ENCODE assay signal across 9 cellular contexts in genomic region chr7:101165075-101165957, GRCh38. TPM values are rescaled to one million over a fixed set of nuclear protein-coding genes. Genes with fewer than 3 reads are reported as not detected.
A peak's percentile ranks its signal among the peaks of the same experiment; 100 is the strongest.
DNase-seq lines count a peak whose midpoint lies in the region; ATAC-seq, FAIRE-seq and TF ChIP-seq lines count a peak whose summit lies in the region.
"Had no signal": no experiment of that assay in that cellular context is flagged by ENCODE, and none has a peak within 500 bp of the region (broad histone marks: within the 10 kb centered on the region; RNA-seq: fewer than 3 reads in every experiment).

Gene VGF (minus strand): TSS chr7:101165569. CDS start chr7:101164843, 726 bp downstream.

- H3K27ac ChIP-seq in pancreas (no peak within 1 kb of the TSS), thymus (ENCODE audit: low read depth) (no peak within 1 kb of the TSS)

- no peak for TF ChIP-seq CTCF in HFFc6 (IDR thresholded peaks at IDR 0.05)
- no peak for TF ChIP-seq CTCF in pancreas (IDR thresholded peaks at IDR 0.05)

- H3K9me3 ChIP-seq in pancreas (no peaks in the 10 kb centered on the region), thymus (ENCODE audit: control insufficient read depth) (no peaks in the 10 kb centered on the region)

- H3K27ac Mint-ChIP-seq in HFFc6, result 0 out of 2 replicates have a peak within 1 kb of the TSS, but pooled peaks have one; percentile 19
- peak within 1 kb of the TSS; percentile 82 for H3K27ac Mint-ChIP-seq in activated naive CD4-positive, alpha-beta T cell treated with anti-CD3 and anti-CD28 coated beads, Interleukin-2, amount 10 ng/mL, durations not matched to agents 7 days and 5 days

- H3K4me1 ChIP-seq in pancreas, result peaks cover 10 to 25% (median 20%) of the 10 kb centered on the region in 3 donors
- H3K4me1 ChIP-seq in thymus (ENCODE audit: control insufficient read depth, insufficient read depth, low read length), result peaks cover 42% of the 10 kb centered on the region

- peaks cover 0 to 25% (median 0%) of the 10 kb centered on the region in 4 donors for H3K27me3 ChIP-seq in pancreas
- H3K27me3 ChIP-seq in thymus (ENCODE audit: control insufficient read depth, insufficient read depth), result peaks cover 84% of the 10 kb centered on the region

- H3K36me3 ChIP-seq in pancreas (no peaks in the 10 kb centered on the region), thymus (ENCODE audit: control insufficient read depth, insufficient read depth) (peaks cover 2% of the 10 kb centered on the region)

- peaks cover 48% of the 10 kb centered on the region for H3K4me1 Mint-ChIP-seq in HFFc6 (ENCODE audit: low read depth)
- H3K4me1 Mint-ChIP-seq in activated naive CD4-positive, alpha-beta T cell treated with anti-CD3 and anti-CD28 coated beads, Interleukin-2, amount 10 ng/mL, durations not matched to agents 7 days and 5 days, result peaks cover 51% of the 10 kb centered on the region

- peak within 1 kb of the TSS; percentile 89 for H3K4me3 Mint-ChIP-seq in HFFc6
- peak within 1 kb of the TSS; percentile 63 for H3K4me3 Mint-ChIP-seq in activated naive CD4-positive, alpha-beta T cell treated with anti-CD3 and anti-CD28 coated beads, Interleukin-2, amount 10 ng/mL, durations not matched to agents 7 days and 5 days

- ATAC-seq in SK-N-SH treated with all-trans-retinoic acid at 6 μM for 48 hours, result peak; percentile 67
- peak; percentile 87 to 93 (median 90) for ATAC-seq in pancreas

- H3K36me3 Mint-ChIP-seq in HFFc6 (ENCODE audit: low read depth), result peaks cover 4% of the 10 kb centered on the region; the same call in 1 of the 2 replicates
- peaks cover 5% of the 10 kb centered on the region for H3K36me3 Mint-ChIP-seq in activated naive CD4-positive, alpha-beta T cell treated with anti-CD3 and anti-CD28 coated beads, Interleukin-2, amount 10 ng/mL, durations not matched to agents 7 days and 5 days

- H3K9me3 Mint-ChIP-seq in HFFc6, result no peaks in the 10 kb centered on the region
- no peaks in the 10 kb centered on the region for H3K9me3 Mint-ChIP-seq in activated naive CD4-positive, alpha-beta T cell treated with anti-CD3 and anti-CD28 coated beads, Interleukin-2, amount 10 ng/mL, durations not matched to agents 7 days and 5 days

- 2 to 3% methylated on average over 71 to 74 of the region's 74 CpGs for WGBS in pancreas, 2 donors
- WGBS in thymus, result 4% methylated on average over 74 of the region's 74 CpGs

- DNase-seq in EH (ENCODE audit: low read depth) (peak; percentile 95), HFFc6 (peak; percentile 89), NCI-H1105 (lab: John Stamatoyannopoulos, UW) (peak; percentile 93), glomerular visceral epithelial cell (ENCODE audit: extremely low spot score) (peak; percentile 93), pancreas (peak; percentile 88 to 99 (median 94))
- DNase-seq in activated naive CD4-positive, alpha-beta T cell treated with anti-CD3 and anti-CD28 coated beads, Interleukin-2, amount 10 ng/mL, durations not matched to agents 7 days and 5 days, result peak; percentile 95

- CTCF ChIA-PET in activated naive CD4-positive, alpha-beta T cell treated with anti-CD3 and anti-CD28 coated beads, Interleukin-2, amount 10 ng/mL, durations not matched to agents 7 days and 5 days (lab: Charles Lee), result interaction anchor here (1.0 to 1.6 kb wide), 2 partner anchors 21 to 23 kb away, joined by 4 to 6 read pairs; no protein-coding TSS in a partner anchor

- no peak for FAIRE-seq in pancreas (lab: Jason Lieb, UNC)

- H3K4me3 ChIP-seq in pancreas (peak within 1 kb of the TSS in 2 of 4 donors; percentile 9 to 39), thymus (ENCODE audit: low read length) (peak within 1 kb of the TSS; percentile 21)

- peaks cover 32% of the 10 kb centered on the region for H3K27me3 Mint-ChIP-seq in HFFc6 (ENCODE audit: insufficient read depth)
- peaks cover 88% of the 10 kb centered on the region for H3K27me3 Mint-ChIP-seq in activated naive CD4-positive, alpha-beta T cell treated with anti-CD3 and anti-CD28 coated beads, Interleukin-2, amount 10 ng/mL, durations not matched to agents 7 days and 5 days

- intact Hi-C loops in pancreas (cut with DNase I), result no loop called here

TF ChIP-seq in SK-N-SH treated with all-trans-retinoic acid at 6 μM for 48 hours, 23 proteins besides CTCF, POLR2A, EP300 and RAD21:
- TF ChIP-seq CSDC2 (CRISPR knock-in tag; IDR thresholded peaks at IDR 0.05) (peak; percentile 75; the same call in 1 of the 2 replicates), ZC3H10 (CRISPR knock-in tag; IDR thresholded peaks at IDR 0.05) (peak; percentile 82), BACH2 (CRISPR knock-in tag; IDR thresholded peaks at IDR 0.05; ENCODE audit: borderline replicate concordance) (no peak), TOX (CRISPR knock-in tag; IDR thresholded peaks at IDR 0.05; ENCODE audit: borderline replicate concordance) (no peak), PATZ1 (CRISPR knock-in tag; IDR thresholded peaks at IDR 0.05; ENCODE audit: borderline replicate concordance) (0 out of 2 replicates have a peak, but pooled peaks have one; percentile 33), ZFP3 (CRISPR knock-in tag; IDR thresholded peaks at IDR 0.05) (peak; percentile 49; the same call in 1 of the 2 replicates), TSHZ2 (CRISPR knock-in tag; IDR thresholded peaks at IDR 0.05) (peak; percentile 78; the same call in 1 of the 2 replicates), GLIS3 (CRISPR knock-in tag; IDR thresholded peaks at IDR 0.05) (peak; percentile 92; the same call in 1 of the 2 replicates)

RNA-seq across cellular contexts. Expression of gene VGF, which starts in this region (rescaled TPM):
- total RNA-seq in HFFc6 (2021; fragmentation: NEBNext Ultra II Directional; extraction: Animal tissue kit (Norgen Biotek cat#: 25700)), result under 1 TPM; 0.19 to 0.78 (median 0.35) TPM
- total RNA-seq in pancreas, result 10 to 100 TPM in 3 of 6 donors, 1 to 10 TPM in 3; 1.3 to 38.0 (median 18.5) TPM
- 10 to 100 TPM; 15.7 to 82.7 TPM for polyA plus RNA-seq in pancreas
- 0.52 TPM for polyA plus RNA-seq in thymus
- total RNA-seq: subcutaneous adipose tissue had no signal

Comparison
In these comparisons a context has a peak if more than half of its experiments do, and no peak if none do; other contexts are left out.
1. RNA of gene VGF (polyA plus RNA-seq): 15.7 to 82.7 TPM in pancreas; 0.52 TPM in thymus (single experiment); every median in the first group is over 10 times any median in the second.
2. Peak in DNase-seq in HFFc6; RNA of the gene not detected or under 1 TPM.
3. Peak in every context shown above with its lines, with median percentiles within 50 percentile points of each other: DNase-seq.